In genomic region chr3:125398952-125399351, GRCh38 we compare ENCODE assay signal across 16 cellular contexts. TPM values are rescaled to one million over a fixed set of nuclear protein-coding genes. Genes with fewer than 3 reads are reported as not detected.
DNase-seq lines count a peak whose midpoint lies in the region; ATAC-seq and TF ChIP-seq lines count a peak whose summit lies in the region.
"Had no signal": no experiment of that assay in that cellular context is flagged by ENCODE, and none has a peak within 500 bp of the region (broad histone marks: within the 10 kb centered on the region; RNA-seq: fewer than 3 reads in every experiment).

No MANE protein-coding gene starts in this region.

- peak; percentile 21 for DNase-seq in COR-L47 (lab: John Stamatoyannopoulos, UW)
- peak; percentile 8 for DNase-seq in NCI-H226
- DNase-seq in epithelial cell of esophagus (ENCODE audit: low read depth): peak; percentile 51
- DNase-seq in psoas muscle: no peak
- no peak for DNase-seq in SKM-1 treated with dmso at 0.1 percent for 144 hours (lab: John Stamatoyannopoulos, UW; ENCODE audit: unreplicated experiment)
- DNase-seq in effector memory CD4-positive, alpha-beta T cell: no peak
- DNase-seq: activated CD4-positive, alpha-beta T cell treated with anti-CD3 and anti-CD28 coated beads for 48 hours; activated T-cell treated with anti-CD3 and anti-CD28 coated beads, Interleukin-2, amount 50 U/mL, for 24 hours; immature natural killer cell; NCI-H1105; SJCRH30; stimulated activated CD4-positive, alpha-beta T cell treated with anti-CD3 and anti-CD28 coated beads, Interleukin-1b, Interleukin-23, amount 100 ng/mL, for 48 hours; T1000 had no signal

- H3K27me3 ChIP-seq in psoas muscle (ENCODE audit: insufficient read depth in 3 of 3, low read length in 2 of 3): peaks cover 0 to 2% (median 0%) of the 10 kb centered on the region in 3 donors
- H3K27me3 ChIP-seq in effector memory CD4-positive, alpha-beta T cell (replicated peaks; ENCODE audit: control insufficient read depth, insufficient read depth, low read length, poor library complexity, severe bottlenecking): no peaks in the 10 kb centered on the region
- H3K27me3 ChIP-seq: SJCRH30 had no signal

- ATAC-seq in psoas muscle (no peak), GM21723 (IDR thresholded peaks at IDR 0.05; ENCODE audit: unreplicated experiment) (no peak)

- TF ChIP-seq CTCF in GM12875 (IDR thresholded peaks at IDR 0.05; ENCODE audit: borderline replicate concordance, insufficient read depth, low read depth, low read length) (peak; percentile 14; the same call in 1 of the 2 replicates), epithelial cell of esophagus (IDR thresholded peaks at IDR 0.05; ENCODE audit: insufficient read depth, low read depth, low read length, missing control alignments) (no peak), psoas muscle (IDR thresholded peaks at IDR 0.05) (no peak)

- intact Hi-C loops in psoas muscle (cut with DNase I): no loop called here

- no peaks in the 10 kb centered on the region for H3K4me1 ChIP-seq in psoas muscle
- no peaks in the 10 kb centered on the region for H3K4me1 ChIP-seq in effector memory CD4-positive, alpha-beta T cell (ENCODE audit: control insufficient read depth, insufficient read depth, low read length, poor library complexity, severe bottlenecking)
- H3K4me1 ChIP-seq: SJCRH30 had no signal

- no peak overlapping the region for H3K27ac ChIP-seq in psoas muscle
- no peak overlapping the region for H3K27ac ChIP-seq in effector memory CD4-positive, alpha-beta T cell (ENCODE audit: insufficient read depth, low read length, poor library complexity, severe bottlenecking)
- H3K27ac ChIP-seq: SJCRH30, thoracic aorta had no signal

- WGBS in psoas muscle, 3 donors: 30 to 40% (median 36%) methylated on average over 1 of the region's 1 CpG

- no peaks in the 10 kb centered on the region for H3K36me3 ChIP-seq in psoas muscle (ENCODE audit: insufficient read depth in 1 of 2, low read depth in 1 of 2)
- H3K36me3 ChIP-seq in effector memory CD4-positive, alpha-beta T cell (ENCODE audit: control insufficient read depth, insufficient read depth, low read length): no peaks in the 10 kb centered on the region
- H3K36me3 ChIP-seq: SJCRH30, thoracic aorta had no signal

- H3K4me3 ChIP-seq in GM12875 (ENCODE audit: low read depth, low read length): no peak overlapping the region
- H3K4me3 ChIP-seq in epithelial cell of esophagus (ENCODE audit: low read length): no peak overlapping the region
- H3K4me3 ChIP-seq in psoas muscle: no peak overlapping the region
- H3K4me3 ChIP-seq in effector memory CD4-positive, alpha-beta T cell (ENCODE audit: insufficient read depth, low read depth, low read length, poor library complexity, severe bottlenecking): no peak overlapping the region
- H3K4me3 ChIP-seq: SJCRH30, thoracic aorta had no signal

- no peaks in the 10 kb centered on the region for H3K9me3 ChIP-seq in psoas muscle
- H3K9me3 ChIP-seq in effector memory CD4-positive, alpha-beta T cell (ENCODE audit: control insufficient read depth, low read length): no peaks in the 10 kb centered on the region
- H3K9me3 ChIP-seq: SJCRH30, thoracic aorta had no signal

RNA-seq across cellular contexts. Expression of gene ZNF148, which starts 23.8 kb away (rescaled TPM):
- total RNA-seq in psoas muscle: 10 to 100 TPM; 22.7 to 29.8 (median 27.8) TPM
- polyA plus RNA-seq in psoas muscle: 10 to 100 TPM in 1 of 3 donors, 1 to 10 TPM in 2; 3.5 to 13.8 (median 3.7) TPM

Comparison
In these comparisons a context has a peak if more than half of its experiments do, and no peak if none do; other contexts are left out.
1. DNase-seq: peak in COR-L47 (single experiment), NCI-H226 (single experiment) and epithelial cell of esophagus (single experiment); none in psoas muscle (0 of 2), SKM-1 treated with dmso at 0.1 percent for 144 hours (single experiment) and effector memory CD4-positive, alpha-beta T cell (0 of 3).